ENCODE assay signal across 19 cellular contexts in genomic region chr20:1280421-1281102, GRCh38. TPM values are rescaled to one million over a fixed set of nuclear protein-coding genes. Genes with fewer than 3 reads are reported as not detected.
A peak's percentile ranks its signal among the peaks of the same experiment; 100 is the strongest.
DNase-seq lines count a peak whose midpoint lies in the region; ATAC-seq and TF ChIP-seq lines count a peak whose summit lies in the region.
"Had no signal": no experiment of that assay in that cellular context is flagged by ENCODE, and none has a peak within 500 bp of the region (broad histone marks: within the 10 kb centered on the region; RNA-seq: fewer than 3 reads in every experiment).

No MANE protein-coding gene starts in this region.

- no peak for DNase-seq in activated naive CD4-positive, alpha-beta T cell treated with anti-CD3 and anti-CD28 coated beads, Interleukin-2, amount 10 ng/mL, durations not matched to agents 7 days and 5 days
- peak; percentile 45 for DNase-seq in islet precursor cell
- no peak for DNase-seq in upper lobe of right lung
- DNase-seq in GM13977 (ENCODE audit: low spot score): no peak
- DNase-seq in stimulated activated naive CD4-positive, alpha-beta T cell (lab: John Stamatoyannopoulos, UW): no peak
- DNase-seq: activated CD4-positive, alpha-beta memory T cell treated with anti-CD3 and anti-CD28 coated beads, Interleukin-2, amount 10 ng/mL, durations not matched to agents 7 days and 5 days; foreskin melanocyte; NCI-H2171; NCI-H82; small intestine; trophoblast cell; WERI-Rb-1 had no signal

- H3K4me3 ChIP-seq in upper lobe of right lung: no peak overlapping the region

- CTCF ChIA-PET in activated naive CD4-positive, alpha-beta T cell treated with anti-CD3 and anti-CD28 coated beads, Interleukin-2, amount 10 ng/mL, durations not matched to agents 7 days and 5 days (lab: Charles Lee): interaction anchor here (0.9 kb wide), 1 partner anchor 158 kb away, joined by 3 read pairs; no protein-coding TSS in a partner anchor

- no peaks in the 10 kb centered on the region for H3K9me3 ChIP-seq in upper lobe of right lung

- H3K4me3 Mint-ChIP-seq in activated naive CD4-positive, alpha-beta T cell treated with anti-CD3 and anti-CD28 coated beads, Interleukin-2, amount 50 U/mL, for 24 hours: no peak overlapping the region
- no peak overlapping the region for H3K4me3 Mint-ChIP-seq in activated naive CD4-positive, alpha-beta T cell treated with anti-CD3 and anti-CD28 coated beads, Interleukin-2, amount 10 ng/mL, durations not matched to agents 7 days and 5 days
- H3K4me3 Mint-ChIP-seq: activated CD4-positive, alpha-beta memory T cell treated with anti-CD3 and anti-CD28 coated beads, Interleukin-2, amount 10 ng/mL, durations not matched to agents 7 days and 5 days had no signal

- H3K36me3 Mint-ChIP-seq in activated naive CD4-positive, alpha-beta T cell treated with anti-CD3 and anti-CD28 coated beads, Interleukin-2, amount 50 U/mL, for 24 hours: peaks cover 2% of the 10 kb centered on the region
- H3K36me3 Mint-ChIP-seq in activated naive CD4-positive, alpha-beta T cell treated with anti-CD3 and anti-CD28 coated beads, Interleukin-2, amount 10 ng/mL, durations not matched to agents 7 days and 5 days: peaks cover 5% of the 10 kb centered on the region

- H3K36me3 ChIP-seq in upper lobe of right lung: no peaks in the 10 kb centered on the region
- H3K36me3 ChIP-seq: WERI-Rb-1 had no signal

- peaks cover 5% of the 10 kb centered on the region for H3K4me1 ChIP-seq in upper lobe of right lung

- TF ChIP-seq CTCF in VCaP (conservative IDR thresholded peaks at IDR 0.05) (no peak), upper lobe of right lung (IDR thresholded peaks at IDR 0.05) (no peak), GM13977 (IDR thresholded peaks at IDR 0.05; ENCODE audit: extremely low read depth, insufficient read depth, missing control alignments) (no peak)

- in situ Hi-C loops in GM13977 (cut with MboI; ENCODE audit: low pct_unique_long_range_greater_than_20kb, low sequenced_read_pairs, unreplicated experiment): no loop called here

- ATAC-seq in upper lobe of right lung: peak; percentile 28
- no peak for ATAC-seq in GM18517 (IDR thresholded peaks at IDR 0.05; ENCODE audit: unreplicated experiment)

- H3K9me3 Mint-ChIP-seq in activated naive CD4-positive, alpha-beta T cell treated with anti-CD3 and anti-CD28 coated beads, Interleukin-2, amount 50 U/mL, for 24 hours: no peaks in the 10 kb centered on the region
- H3K9me3 Mint-ChIP-seq in activated naive CD4-positive, alpha-beta T cell treated with anti-CD3 and anti-CD28 coated beads, Interleukin-2, amount 10 ng/mL, durations not matched to agents 7 days and 5 days: no peaks in the 10 kb centered on the region
- H3K9me3 Mint-ChIP-seq: activated CD4-positive, alpha-beta memory T cell treated with anti-CD3 and anti-CD28 coated beads, Interleukin-2, amount 10 ng/mL, durations not matched to agents 7 days and 5 days; activated T-helper 2 cell treated with anti-CD3 and anti-CD28 coated beads, Interferon-gamma antibody, Interleukin-2, Interleukin-4, amounts not matched to agents 10 μg/mL and 5 μg/mL and 100 μg/mL, durations not matched to agents 14 hours and 24 hours and 36 hours had no signal

- peaks cover 68% of the 10 kb centered on the region for H3K4me1 Mint-ChIP-seq in activated naive CD4-positive, alpha-beta T cell treated with anti-CD3 and anti-CD28 coated beads, Interleukin-2, amount 50 U/mL, for 24 hours
- peaks cover 31% of the 10 kb centered on the region for H3K4me1 Mint-ChIP-seq in activated naive CD4-positive, alpha-beta T cell treated with anti-CD3 and anti-CD28 coated beads, Interleukin-2, amount 10 ng/mL, durations not matched to agents 7 days and 5 days
- H3K4me1 Mint-ChIP-seq: activated CD4-positive, alpha-beta memory T cell treated with anti-CD3 and anti-CD28 coated beads, Interleukin-2, amount 10 ng/mL, durations not matched to agents 7 days and 5 days had no signal

- no peaks in the 10 kb centered on the region for H3K27me3 Mint-ChIP-seq in activated naive CD4-positive, alpha-beta T cell treated with anti-CD3 and anti-CD28 coated beads, Interleukin-2, amount 50 U/mL, for 24 hours
- H3K27me3 Mint-ChIP-seq in activated naive CD4-positive, alpha-beta T cell treated with anti-CD3 and anti-CD28 coated beads, Interleukin-2, amount 10 ng/mL, durations not matched to agents 7 days and 5 days: no peaks in the 10 kb centered on the region
- H3K27me3 Mint-ChIP-seq: activated CD4-positive, alpha-beta memory T cell treated with anti-CD3 and anti-CD28 coated beads, Interleukin-2, amount 10 ng/mL, durations not matched to agents 7 days and 5 days had no signal

- intact Hi-C loops in upper lobe of right lung (cut with DNase I): no loop called here

- peak overlapping the region; percentile 91 for H3K27ac Mint-ChIP-seq in activated naive CD4-positive, alpha-beta T cell treated with anti-CD3 and anti-CD28 coated beads, Interleukin-2, amount 50 U/mL, for 24 hours
- no peak overlapping the region for H3K27ac Mint-ChIP-seq in activated naive CD4-positive, alpha-beta T cell treated with anti-CD3 and anti-CD28 coated beads, Interleukin-2, amount 10 ng/mL, durations not matched to agents 7 days and 5 days
- H3K27ac Mint-ChIP-seq: activated CD4-positive, alpha-beta memory T cell treated with anti-CD3 and anti-CD28 coated beads, Interleukin-2, amount 10 ng/mL, durations not matched to agents 7 days and 5 days had no signal

- H3K27me3 ChIP-seq in upper lobe of right lung: no peaks in the 10 kb centered on the region

- H3K27ac ChIP-seq in VCaP: peak overlapping the region; percentile 60
- H3K27ac ChIP-seq in upper lobe of right lung: no peak overlapping the region
- H3K27ac ChIP-seq: WERI-Rb-1 had no signal

RNA-seq across cellular contexts. Expression of gene SNPH, which starts 14.5 kb away (rescaled TPM):
- total RNA-seq in upper lobe of right lung: 4.3 TPM

RNA-seq across cellular contexts. Expression of gene SDCBP2, which starts 48.4 kb away (rescaled TPM):
- 10.9 TPM for total RNA-seq in upper lobe of right lung

RNA-seq across cellular contexts. Expression of gene RAD21L1, which starts 54.7 kb away (rescaled TPM):
- not detected for total RNA-seq in upper lobe of right lung
- total RNA-seq: activated CD4-positive, alpha-beta memory T cell treated with anti-CD3 and anti-CD28 coated beads, Interleukin-2, amount 10 ng/mL, durations not matched to agents 7 days and 5 days; activated T-helper 2 cell treated with anti-CD3 and anti-CD28 coated beads, Interferon-gamma antibody, Interleukin-2, Interleukin-4, amounts not matched to agents 10 μg/mL and 5 μg/mL and 100 μg/mL, durations not matched to agents 14 hours and 24 hours and 36 hours; aorta; left lobe of liver; osteoblast had no signal
